In genomic region chr9:128254855-128255759, GRCh38 we compare ENCODE assay signal across 8 cellular contexts. TPM values are rescaled to one million over a fixed set of nuclear protein-coding genes. Genes with fewer than 3 reads are reported as not detected.
DNase-seq lines count a peak whose midpoint lies in the region; ATAC-seq and TF ChIP-seq lines count a peak whose summit lies in the region.

No MANE protein-coding gene starts in this region.

- H3K27me3 Mint-ChIP-seq in CD14-positive monocyte (ENCODE audit: low read depth in 3 of 3), result peaks cover 6 to 21% (median 10%) of the 10 kb centered on the region in 3 donors
- no peaks in the 10 kb centered on the region for H3K27me3 Mint-ChIP-seq in activated naive CD8-positive, alpha-beta T cell treated with anti-CD3 and anti-CD28 coated beads for 36 hours

- no peak overlapping the region for H3K27ac ChIP-seq in SJCRH30

- no peak overlapping the region for H3K4me3 ChIP-seq in SJCRH30

- peaks cover 0 to 3% (median 0%) of the 10 kb centered on the region in 7 donors for H3K9me3 Mint-ChIP-seq in CD14-positive monocyte
- H3K9me3 Mint-ChIP-seq in activated naive CD8-positive, alpha-beta T cell treated with anti-CD3 and anti-CD28 coated beads for 36 hours, result no peaks in the 10 kb centered on the region

- no peak overlapping the region for H3K4me3 Mint-ChIP-seq in CD14-positive monocyte
- no peak overlapping the region for H3K4me3 Mint-ChIP-seq in activated naive CD8-positive, alpha-beta T cell treated with anti-CD3 and anti-CD28 coated beads for 36 hours

- peak; percentile 86 for TF ChIP-seq CTCF in CD14-positive monocyte (IDR thresholded peaks at IDR 0.05)

- H3K36me3 ChIP-seq in SJCRH30, result peaks cover 15% of the 10 kb centered on the region

- H3K4me1 ChIP-seq in SJCRH30, result no peaks in the 10 kb centered on the region

- ATAC-seq in left cardiac atrium (peak in 1 of 2 donors; percentile 55), sciatic nerve (peak; percentile 50), GM21723 (IDR thresholded peaks at IDR 0.05; ENCODE audit: unreplicated experiment) (no peak), HG03175 (IDR thresholded peaks at IDR 0.05; ENCODE audit: unreplicated experiment) (no peak)

- H3K9me3 ChIP-seq in SJCRH30 (replicated peaks), result no peaks in the 10 kb centered on the region

- intact Hi-C loops in CD14-positive monocyte (cut with micrococcal nuclease), result no loop called here
- intact Hi-C loops in left cardiac atrium (cut with DNase I), result no loop called here
- intact Hi-C loops in sciatic nerve (cut with DNase I), result no loop called here

- no peak for DNase-seq in CD14-positive monocyte (ENCODE audit: low spot score)
- DNase-seq in HCEC 1CT, result peak; percentile 19
- peak; percentile 70 to 83 for DNase-seq in SJCRH30
- peak; percentile 58 for DNase-seq in activated naive CD8-positive, alpha-beta T cell treated with anti-CD3 and anti-CD28 coated beads for 36 hours
- DNase-seq in left cardiac atrium, result peak; percentile 76
- DNase-seq in sciatic nerve (ENCODE audit: low spot score), result peak; percentile 79

- peaks cover 9% of the 10 kb centered on the region for H3K4me1 Mint-ChIP-seq in CD14-positive monocyte
- peaks cover 5% of the 10 kb centered on the region for H3K4me1 Mint-ChIP-seq in activated naive CD8-positive, alpha-beta T cell treated with anti-CD3 and anti-CD28 coated beads for 36 hours

- H3K27ac Mint-ChIP-seq in CD14-positive monocyte, result peak overlapping the region in 1 of 7 donors; percentile 77
- no peak overlapping the region for H3K27ac Mint-ChIP-seq in activated naive CD8-positive, alpha-beta T cell treated with anti-CD3 and anti-CD28 coated beads for 36 hours

- H3K27me3 ChIP-seq in SJCRH30, result no peaks in the 10 kb centered on the region

- H3K36me3 Mint-ChIP-seq in CD14-positive monocyte, result peaks cover 27 to 44% of the 10 kb centered on the region in 2 donors
- H3K36me3 Mint-ChIP-seq in activated naive CD8-positive, alpha-beta T cell treated with anti-CD3 and anti-CD28 coated beads for 36 hours, result peaks cover 9% of the 10 kb centered on the region

RNA-seq across cellular contexts. Expression of gene GOLGA2, which starts 20.7 kb away (rescaled TPM):
- polyA plus RNA-seq in CD14-positive monocyte, result 1 to 10 TPM; 2.9 to 4.6 TPM
- 62.3 and 84.3 TPM in 2 replicates for total RNA-seq in SJCRH30 (2014; rRNA removed; shearing (Covaris generic))
- 10 to 100 TPM; 23.4 to 24.3 TPM for total RNA-seq in activated naive CD8-positive, alpha-beta T cell treated with anti-CD3 and anti-CD28 coated beads for 36 hours
- 100 to 1,000 TPM in 1 of 2 donors, 10 to 100 TPM in 1; 85.6 to 113 TPM for total RNA-seq in left cardiac atrium
- 119 TPM for total RNA-seq in sciatic nerve

RNA-seq across cellular contexts. Expression of gene SWI5, which starts 21.0 kb away (rescaled TPM):
- 10 to 100 TPM; 14.4 to 16.2 TPM for polyA plus RNA-seq in CD14-positive monocyte
- total RNA-seq in SJCRH30 (2014; rRNA removed; shearing (Covaris generic)), result 32.1 and 33.3 TPM in 2 replicates
- 10 to 100 TPM; 16.9 to 19.4 TPM for total RNA-seq in activated naive CD8-positive, alpha-beta T cell treated with anti-CD3 and anti-CD28 coated beads for 36 hours
- total RNA-seq in left cardiac atrium, result 10 to 100 TPM; 17.2 to 18.4 TPM
- 19.6 TPM for total RNA-seq in sciatic nerve

RNA-seq across cellular contexts. Expression of gene DNM1, which starts 51.9 kb away (rescaled TPM):
- under 1 TPM; 0.05 to 0.56 TPM for polyA plus RNA-seq in CD14-positive monocyte
- 1.7 and 3.8 TPM in 2 replicates for total RNA-seq in SJCRH30 (2014; rRNA removed; shearing (Covaris generic))
- total RNA-seq in activated naive CD8-positive, alpha-beta T cell treated with anti-CD3 and anti-CD28 coated beads for 36 hours, result under 1 TPM; 0.37 to 0.58 TPM
- 10 to 100 TPM; 11.3 to 14.0 TPM for total RNA-seq in left cardiac atrium
- total RNA-seq in sciatic nerve, result 52.7 TPM
